22 cellular contexts compared by ENCODE assay signal in the genomic region with DNA sequence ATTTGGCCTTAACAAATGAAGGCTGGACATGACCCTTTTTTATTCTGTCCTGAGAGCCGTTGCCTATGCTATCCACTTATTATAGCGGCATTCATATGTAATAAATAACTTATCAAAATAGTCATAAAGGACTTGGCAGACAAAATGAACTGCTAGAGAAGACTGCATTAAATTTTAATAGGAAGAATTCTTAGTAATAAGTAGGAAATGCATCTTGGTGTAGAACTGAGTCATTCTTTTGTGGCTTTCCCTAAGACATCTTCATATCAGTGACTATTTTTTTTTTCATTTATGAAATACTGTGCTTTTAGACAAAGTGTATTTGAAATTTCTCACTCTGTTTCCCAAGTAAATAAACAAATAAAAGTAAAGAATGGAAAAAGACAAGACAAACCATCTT. TPM values are rescaled to one million over a fixed set of nuclear protein-coding genes. Genes with fewer than 3 reads are reported as not detected.
DNase-seq lines count a peak whose midpoint lies in the region; ATAC-seq and TF ChIP-seq lines count a peak whose summit lies in the region.
"Had no signal": no experiment of that assay in that cellular context is flagged by ENCODE, and none has a peak within 500 bp of the region (broad histone marks: within the 10 kb centered on the region; RNA-seq: fewer than 3 reads in every experiment).

No MANE protein-coding gene starts in this region.

- H3K4me1 ChIP-seq in HUES48 (ENCODE audit: control insufficient read depth, insufficient read depth, low read length) = peaks cover 91% of the 10 kb centered on the region
- H3K4me1 ChIP-seq in neural progenitor cell = peaks cover 79% of the 10 kb centered on the region
- peaks cover 0 to 42% (median 9%) of the 10 kb centered on the region in 4 donors for H3K4me1 ChIP-seq in tibial nerve

- H3K4me2 ChIP-seq in neural progenitor cell = peak overlapping the region; percentile 69

- H3F3A ChIP-seq in neural progenitor cell (ENCODE audit: low read depth) = peaks cover 53% of the 10 kb centered on the region

- H3K4me1 Mint-ChIP-seq in neural progenitor cell (peaks cover 65% of the 10 kb centered on the region), natural killer cell (no peaks in the 10 kb centered on the region)
- no peaks in the 10 kb centered on the region for H3K4me1 Mint-ChIP-seq in activated T-cell treated with anti-CD3 and anti-CD28 coated beads, Interleukin-2, amount 50 U/mL, for 72 hours (ENCODE audit: low read depth)
- no peaks in the 10 kb centered on the region for H3K4me1 Mint-ChIP-seq in CD4-positive, alpha-beta T cell (ENCODE audit: low read depth)
- H3K4me1 Mint-ChIP-seq: CD8-positive, alpha-beta memory T cell had no signal

- DNase-seq in choroid plexus epithelial cell (ENCODE audit: low read depth) = peak; percentile 48
- DNase-seq in neural progenitor cell (ENCODE audit: low spot score) = no peak
- DNase-seq in activated T-cell treated with anti-CD3 and anti-CD28 coated beads, Interleukin-2, amount 50 U/mL, for 72 hours = no peak
- DNase-seq in CD4-positive, alpha-beta T cell = no peak
- DNase-seq in tibial nerve (ENCODE audit: low spot score in 2 of 2) = no peak
- DNase-seq in natural killer cell = no peak
- DNase-seq: activated gamma-delta T cell treated with Interleukin-2 at 50 U/mL for 16 hours; CD8-positive, alpha-beta memory T cell; dermis blood vessel endothelial cell; heart left ventricle; kidney; MM.1S; NCI-H187 treated with DMSO at 0.1 percent for 48 hours; NCI-H446 treated with DMSO at 0.1 percent for 48 hours; nucleus accumbens; stimulated activated CD4-positive, alpha-beta T cell treated with anti-CD3 and anti-CD28 coated beads, Interleukin-2, amount 100 ng/mL, for 48 hours had no signal

- H2AFZ ChIP-seq in neural progenitor cell (replicated peaks) = no peak overlapping the region

- H3K9ac ChIP-seq in HUES48 (ENCODE audit: low read depth, low read length) = no peak overlapping the region
- no peak overlapping the region for H3K9ac ChIP-seq in neural progenitor cell

- H3K27me3 Mint-ChIP-seq in neural progenitor cell (ENCODE audit: insufficient read depth, low read depth) (no peaks in the 10 kb centered on the region), natural killer cell (ENCODE audit: low read depth in 2 of 2) (peaks cover 4 to 14% of the 10 kb centered on the region in 2 donors)
- H3K27me3 Mint-ChIP-seq in activated T-cell treated with anti-CD3 and anti-CD28 coated beads, Interleukin-2, amount 50 U/mL, for 72 hours (ENCODE audit: low read depth) = no peaks in the 10 kb centered on the region
- no peaks in the 10 kb centered on the region for H3K27me3 Mint-ChIP-seq in CD4-positive, alpha-beta T cell

- H3K27me3 ChIP-seq in HUES48 (ENCODE audit: control insufficient read depth, insufficient read depth, low read length) (no peaks in the 10 kb centered on the region), neural progenitor cell (no peaks in the 10 kb centered on the region), tibial nerve (no peaks in the 10 kb centered on the region)
- H3K27me3 ChIP-seq in CD4-positive, alpha-beta T cell (ENCODE audit: control insufficient read depth, insufficient read depth, low read length) = no peaks in the 10 kb centered on the region
- H3K27me3 ChIP-seq: heart left ventricle had no signal

- H3K9me3 Mint-ChIP-seq in neural progenitor cell (no peaks in the 10 kb centered on the region), natural killer cell (no peaks in the 10 kb centered on the region)
- no peaks in the 10 kb centered on the region for H3K9me3 Mint-ChIP-seq in activated T-cell treated with anti-CD3 and anti-CD28 coated beads, Interleukin-2, amount 50 U/mL, for 72 hours
- H3K9me3 Mint-ChIP-seq in CD4-positive, alpha-beta T cell = no peaks in the 10 kb centered on the region

- H3K4me3 Mint-ChIP-seq in neural progenitor cell (no peak overlapping the region), natural killer cell (no peak overlapping the region)
- H3K4me3 Mint-ChIP-seq in activated T-cell treated with anti-CD3 and anti-CD28 coated beads, Interleukin-2, amount 50 U/mL, for 72 hours = no peak overlapping the region
- no peak overlapping the region for H3K4me3 Mint-ChIP-seq in CD4-positive, alpha-beta T cell
- H3K4me3 Mint-ChIP-seq: CD8-positive, alpha-beta memory T cell had no signal

- peaks cover 12% of the 10 kb centered on the region for H3K36me3 Mint-ChIP-seq in neural progenitor cell
- no peaks in the 10 kb centered on the region for H3K36me3 Mint-ChIP-seq in activated T-cell treated with anti-CD3 and anti-CD28 coated beads, Interleukin-2, amount 50 U/mL, for 72 hours (ENCODE audit: insufficient read depth in 2 of 2)
- no peaks in the 10 kb centered on the region for H3K36me3 Mint-ChIP-seq in CD4-positive, alpha-beta T cell (ENCODE audit: low read depth)
- H3K36me3 Mint-ChIP-seq in natural killer cell = no peaks in the 10 kb centered on the region
- H3K36me3 Mint-ChIP-seq: CD8-positive, alpha-beta memory T cell had no signal

- no peak for ATAC-seq in activated T-cell treated with anti-CD3 and anti-CD28 coated beads, Interleukin-2, amount 50 U/mL, for 72 hours (replicated peaks in 1 of 2)
- ATAC-seq in CD4-positive, alpha-beta T cell (ENCODE audit: poor library complexity) = no peak
- no peak for ATAC-seq in natural killer cell
- ATAC-seq: GM12878, heart left ventricle, Right ventricle myocardium inferior had no signal

- H3K4me3 ChIP-seq in HUES48 (ENCODE audit: low read depth, low read length) (no peak overlapping the region), choroid plexus epithelial cell (ENCODE audit: low read depth, low read length) (no peak overlapping the region), neural progenitor cell (peak overlapping the region; percentile 15), tibial nerve (no peak overlapping the region)
- H3K4me3 ChIP-seq: GM12878, heart left ventricle had no signal

- TF ChIP-seq CTCF in 22Rv1 (IDR thresholded peaks at IDR 0.05) = no peak
- TF ChIP-seq CTCF in choroid plexus epithelial cell (conservative IDR thresholded peaks at IDR 0.05; ENCODE audit: low read depth, low read length) = no peak
- no peak for TF ChIP-seq CTCF in neural progenitor cell (IDR thresholded peaks at IDR 0.05)
- TF ChIP-seq CTCF in CD4-positive, alpha-beta T cell (IDR thresholded peaks at IDR 0.05) = no peak
- TF ChIP-seq CTCF in tibial nerve (IDR thresholded peaks at IDR 0.05) = no peak
- no peak for TF ChIP-seq CTCF in natural killer cell (IDR thresholded peaks at IDR 0.05)

- peaks cover 62% of the 10 kb centered on the region for H4K20me1 ChIP-seq in neural progenitor cell (ENCODE audit: low read depth)

- peaks cover 93% of the 10 kb centered on the region for H3K79me2 ChIP-seq in neural progenitor cell (ENCODE audit: low read depth)

- H3K27ac Mint-ChIP-seq in neural progenitor cell = no peak overlapping the region
- H3K27ac Mint-ChIP-seq in activated T-cell treated with anti-CD3 and anti-CD28 coated beads, Interleukin-2, amount 50 U/mL, for 72 hours = no peak overlapping the region
- no peak overlapping the region for H3K27ac Mint-ChIP-seq in CD4-positive, alpha-beta T cell
- H3K27ac Mint-ChIP-seq in natural killer cell = no peak overlapping the region

- H3K9me3 ChIP-seq in HUES48 (ENCODE audit: control insufficient read depth, insufficient read depth, low read length) (no peaks in the 10 kb centered on the region), neural progenitor cell (ENCODE audit: low read depth) (no peaks in the 10 kb centered on the region), tibial nerve (no peaks in the 10 kb centered on the region)
- no peaks in the 10 kb centered on the region for H3K9me3 ChIP-seq in CD4-positive, alpha-beta T cell (ENCODE audit: control insufficient read depth, low read length)
- H3K9me3 ChIP-seq: heart left ventricle had no signal

- peak overlapping the region; percentile 93 for H3K27ac ChIP-seq in 22Rv1
- H3K27ac ChIP-seq in HUES48 (ENCODE audit: low read depth, low read length) = peak overlapping the region; percentile 72
- H3K27ac ChIP-seq in neural progenitor cell = peak overlapping the region; percentile 74
- H3K27ac ChIP-seq in CD4-positive, alpha-beta T cell (ENCODE audit: low read depth, low read length) = no peak overlapping the region
- no peak overlapping the region for H3K27ac ChIP-seq in tibial nerve
- H3K27ac ChIP-seq: epithelial cell of prostate had no signal

- POLR2A ChIA-PET in CD4-positive, alpha-beta T cell (lab: Charles Lee) = no interaction called here

- peaks cover 12% of the 10 kb centered on the region; the same call in 1 of the 2 replicates for H3K36me3 ChIP-seq in HUES48 (ENCODE audit: control insufficient read depth, insufficient read depth, low read length)
- no peaks in the 10 kb centered on the region for H3K36me3 ChIP-seq in neural progenitor cell
- H3K36me3 ChIP-seq in tibial nerve = no peaks in the 10 kb centered on the region

- TF ChIP-seq POLR2A in tibial nerve (IDR thresholded peaks at IDR 0.05) = no peak

- CTCF ChIA-PET in CD4-positive, alpha-beta T cell (lab: Charles Lee) = no interaction called here

- no peak for TF ChIP-seq EP300 in tibial nerve (IDR thresholded peaks at IDR 0.05)

- WGBS in tibial nerve, 2 donors = 48 to 66% methylated on average over 2 of the region's 2 CpGs

- intact Hi-C loops in CD4-positive, alpha-beta T cell (cut with DNase I, micrococcal nuclease) = no loop called here
- intact Hi-C loops in natural killer cell (cut with micrococcal nuclease) = no loop called here

RNA-seq across cellular contexts. Expression of gene PBX1, which starts 45.6 kb away (rescaled TPM):
- total RNA-seq in neural progenitor cell (ENCODE audit: low replicate concordance) (75.0 and 91.1 TPM in 2 replicates), tibial nerve (10 to 100 TPM; 25.8 to 31.0 (median 27.1) TPM), natural killer cell (1 to 10 TPM in 2 of 3 donors, under 1 TPM in 1; 0.54 to 3.5 (median 1.4) TPM)
- total RNA-seq in activated T-cell treated with anti-CD3 and anti-CD28 coated beads, Interleukin-2, amount 50 U/mL, for 72 hours = under 1 TPM; 0.62 to 0.74 TPM
- under 1 TPM; 0.64 to 0.96 TPM for total RNA-seq in CD4-positive, alpha-beta T cell
- total RNA-seq: T-helper 2 cell treated with Interferon-gamma antibody and Interleukin-4, amounts not matched to agents 100 ng/mL and 5 ng/mL, for 36 hours had no signal

Comparison
In these comparisons a context has a peak if more than half of its experiments do, and no peak if none do; other contexts are left out.
1. H3K27ac ChIP-seq: peak in 22Rv1 (single experiment), HUES48 (single experiment) and neural progenitor cell (single experiment); none in CD4-positive, alpha-beta T cell (single experiment) and tibial nerve (0 of 4).
2. RNA of gene PBX1, which starts 45.6 kb away (total RNA-seq): 75.0 to 91.1 TPM in neural progenitor cell and 25.8 to 31.0 TPM in tibial nerve; 0.54 to 3.5 TPM in natural killer cell, 0.64 to 0.96 TPM in CD4-positive, alpha-beta T cell and 0.62 to 0.74 TPM in activated T-cell treated with anti-CD3 and anti-CD28 coated beads, Interleukin-2, amount 50 U/mL, for 72 hours; every median in the first group is over 4 times any median in the second.